ENCODE assay signal across 8 cellular contexts in genomic region chr19:40690050-40690698, GRCh38. TPM values are rescaled to one million over a fixed set of nuclear protein-coding genes. Genes with fewer than 3 reads are reported as not detected.
A peak's percentile ranks its signal among the peaks of the same experiment; 100 is the strongest.
DNase-seq lines count a peak whose midpoint lies in the region; ATAC-seq, FAIRE-seq and TF ChIP-seq lines count a peak whose summit lies in the region.

Gene NUMBL (minus strand): TSS chr19:40690651. CDS start chr19:40690483, 168 bp downstream.

- H3K4me2 ChIP-seq in PC-3 (ENCODE audit: low read length) (peak within 1 kb of the TSS; percentile 98), endothelial cell of umbilical vein (ENCODE audit: insufficient read depth, low read length) (peak within 1 kb of the TSS; percentile 78)

- H3K27me3 ChIP-seq in PC-3 (ENCODE audit: low read length) (no peaks in the 10 kb centered on the region), endothelial cell of umbilical vein (ENCODE audit: control insufficient read depth in 2 of 2, insufficient read depth in 2 of 2, low read length in 2 of 2) (no peaks in the 10 kb centered on the region)

- CTCF ChIA-PET in PC-3 (lab: Charles Lee) (no interaction called here), endothelial cell of umbilical vein (lab: Charles Lee) (interaction anchor here (0.8 to 1.4 kb wide), 4 partner anchors 11 to 27 kb away, joined by 3 to 4 read pairs (median 4); no protein-coding TSS in a partner anchor)

- H3K27ac Mint-ChIP-seq in nephron progenitor cell = no peak within 1 kb of the TSS

- H2AFZ ChIP-seq in PC-3 (ENCODE audit: low read length) (peak within 1 kb of the TSS; percentile 83), endothelial cell of umbilical vein (ENCODE audit: low read depth, low read length) (peak within 1 kb of the TSS; percentile 90)

- H3K27ac ChIP-seq in PC-3 (ENCODE audit: low read length) (peak within 1 kb of the TSS; percentile 84), endothelial cell of umbilical vein (ENCODE audit: insufficient read depth, low read depth, low read length) (peak within 1 kb of the TSS; percentile 91)

- ATAC-seq in GM19023 (IDR thresholded peaks at IDR 0.05; ENCODE audit: unreplicated experiment) (peak; percentile 17), PC-3 (no peak; the same call in 1 of the 2 replicates)

- peak; percentile 24 for TF ChIP-seq POLR2A in endothelial cell of umbilical vein (IDR thresholded peaks at IDR 0.05; ENCODE audit: low read depth, low read length)

- no peaks in the 10 kb centered on the region for H3F3A ChIP-seq in PC-3 (ENCODE audit: low read length, unreplicated experiment)

- peak within 1 kb of the TSS; percentile 92 for H3K9ac ChIP-seq in PC-3 (ENCODE audit: low read length)
- peak within 1 kb of the TSS; percentile 92 for H3K9ac ChIP-seq in endothelial cell of umbilical vein (replicated peaks; ENCODE audit: extremely low read depth, insufficient read depth, low read length)

- peak within 1 kb of the TSS; percentile 84 for H3K4me3 Mint-ChIP-seq in nephron progenitor cell

- H3K79me2 ChIP-seq in PC-3 (ENCODE audit: low read length) (peaks cover 25% of the 10 kb centered on the region), endothelial cell of umbilical vein (ENCODE audit: control insufficient read depth, insufficient read depth, low read length) (peaks cover 27% of the 10 kb centered on the region)

- no peaks in the 10 kb centered on the region for H3K9me2 ChIP-seq in PC-3 (replicated peaks; ENCODE audit: low read length)

- H3K9me1 ChIP-seq in endothelial cell of umbilical vein (replicated peaks; ENCODE audit: control insufficient read depth, extremely low read depth, insufficient read depth, low read length) = no peaks in the 10 kb centered on the region

- DNase-seq in PC-3 (no peak), endothelial cell of umbilical vein (ENCODE audit: low read depth, low spot score) (no peak), nephron progenitor cell (no peak), CD1c-positive myeloid dendritic cell (ENCODE audit: extremely low spot score) (no peak), NCI-H1694 treated with DMSO at 0.1 percent for 48 hours (lab: John Stamatoyannopoulos, UW) (no peak), NCI-H2107 treated with DMSO at 0.1 percent for 48 hours (lab: John Stamatoyannopoulos, UW; ENCODE audit: unreplicated experiment) (no peak), GDM1 (lab: John Stamatoyannopoulos, UW) (no peak)

- H3K9me3 ChIP-seq in PC-3 (ENCODE audit: low read length) (no peaks in the 10 kb centered on the region), endothelial cell of umbilical vein (replicated peaks; ENCODE audit: control insufficient read depth, insufficient read depth, low read length) (no peaks in the 10 kb centered on the region)

- no peaks in the 10 kb centered on the region for H3K9me3 Mint-ChIP-seq in nephron progenitor cell

- FAIRE-seq in endothelial cell of umbilical vein (lab: Jason Lieb, UNC) = peak; percentile 8

- H3K27me3 Mint-ChIP-seq in nephron progenitor cell (ENCODE audit: low read depth, poor library complexity) = peaks cover 4% of the 10 kb centered on the region

- H4K20me1 ChIP-seq in PC-3 (ENCODE audit: low read length) (no peaks in the 10 kb centered on the region), endothelial cell of umbilical vein (replicated peaks; ENCODE audit: control insufficient read depth, extremely low read depth, insufficient read depth, low read length) (no peaks in the 10 kb centered on the region)

- dilution Hi-C loops in endothelial cell of umbilical vein (cut with MboI; ENCODE audit: extremely low pct_ligation_motif_present, low sequenced_read_pairs) = no loop called here

- H3K4me3 ChIP-seq in PC-3 (ENCODE audit: low read length) = peak within 1 kb of the TSS; percentile 81
- H3K4me3 ChIP-seq in endothelial cell of umbilical vein (replicated peaks in 1 of 3; ENCODE audit: insufficient read depth in 1 of 3, low read depth in 1 of 3, low read length in 3 of 3) = peak within 1 kb of the TSS; percentile 64 to 79 (median 73)

- TF ChIP-seq CTCF in PC-3 (conservative IDR thresholded peaks at IDR 0.05; ENCODE audit: low read depth, low read length) (no peak), endothelial cell of umbilical vein (IDR thresholded peaks at IDR 0.05; ENCODE audit: extremely low read depth in 1 of 2, insufficient read depth in 1 of 2, low read depth in 1 of 2, low read length in 2 of 2) (no peak), nephron progenitor cell (IDR thresholded peaks at IDR 0.05) (no peak)

- peaks cover 16% of the 10 kb centered on the region for H3K36me3 Mint-ChIP-seq in nephron progenitor cell (ENCODE audit: low read depth)

- no TSS peak for BruUV-seq in PC-3 (replicated peaks; lab: Mats Ljungman, UMichigan)
- BruUV-seq in endothelial cell of umbilical vein (replicated peaks; lab: Mats Ljungman, UMichigan) = no TSS peak

- H3K4me1 Mint-ChIP-seq in nephron progenitor cell = peaks cover 4% of the 10 kb centered on the region

- H3K36me3 ChIP-seq in PC-3 (ENCODE audit: low read depth, low read length) (no peaks in the 10 kb centered on the region), endothelial cell of umbilical vein (ENCODE audit: control insufficient read depth in 2 of 2, extremely low read depth in 1 of 2, insufficient read depth in 2 of 2, low read length in 2 of 2) (peaks cover 0 to 12% of the 10 kb centered on the region in 2 experiments)

- POLR2A ChIA-PET in PC-3 (lab: Charles Lee; ENCODE audit: unreplicated experiment) (no interaction called here), endothelial cell of umbilical vein (lab: Charles Lee) (interaction anchor here (0.6 to 1.2 kb wide), 2 partner anchors 31 to 60 kb away, joined by 3 to 5 read pairs; partner anchors contain the start of genes ACTMAP and SNRPA)

- intact Hi-C loops in PC-3 (cut with micrococcal nuclease) = no loop called here
- intact Hi-C loops in endothelial cell of umbilical vein (cut with micrococcal nuclease) = loop anchor here (1.0 kb wide), 3 partner anchors 25 to 117 kb away; partner anchors contain the start of gene ACTMAP

- H3K4me1 ChIP-seq in PC-3 (ENCODE audit: insufficient read depth, low read length) (peaks cover 24% of the 10 kb centered on the region), endothelial cell of umbilical vein (ENCODE audit: control insufficient read depth, extremely low read depth, insufficient read depth, low read length) (peaks cover 13% of the 10 kb centered on the region)

TF ChIP-seq in endothelial cell of umbilical vein, 7 proteins besides CTCF, POLR2A, EP300 and RAD21:
- TF ChIP-seq POLR2AphosphoS5 (IDR thresholded peaks at IDR 0.05; ENCODE audit: insufficient read depth, low read depth, low read length) (peak; percentile 87), GATA2 (IDR thresholded peaks at IDR 0.05; ENCODE audit: insufficient read depth, insufficient read length, low read depth, low read length) (no peak)

RNA-seq across cellular contexts. Expression of gene NUMBL, which starts in this region (rescaled TPM):
- total RNA-seq in PC-3 (2014; rRNA removed) (14.5 and 21.4 TPM in 2 replicates), endothelial cell of umbilical vein (46.7 and 47.4 TPM in 2 replicates)
- 21.5 and 31.5 TPM in 2 replicates for polyA plus RNA-seq in endothelial cell of umbilical vein
- 13.6 and 17.7 TPM in 2 replicates for polyA plus RNA-seq in endothelial cell of umbilical vein (2011; cell fraction: cytosol; rRNA removed)
- polyA plus RNA-seq in endothelial cell of umbilical vein (2011; cell fraction: nucleus; rRNA removed) = 38.5 and 40.1 TPM in 2 replicates
- 15.4 and 26.4 TPM in 2 replicates for polyA plus RNA-seq in endothelial cell of umbilical vein (2012)
- 17.6 and 21.3 TPM in 2 replicates for polyA minus RNA-seq in endothelial cell of umbilical vein
- polyA minus RNA-seq in endothelial cell of umbilical vein (2011; cell fraction: cytosol; rRNA and poly(A)+ RNA removed) = 5.1 TPM
- polyA minus RNA-seq in endothelial cell of umbilical vein (2011; cell fraction: nucleus; rRNA and poly(A)+ RNA removed) = 14.5 and 15.2 TPM in 2 replicates
